ENCODE assay signal across 8 cellular contexts in genomic region chr15:31080618-31081017, GRCh38. TPM values are rescaled to one million over a fixed set of nuclear protein-coding genes. Genes with fewer than 3 reads are reported as not detected.
DNase-seq lines count a peak whose midpoint lies in the region; ATAC-seq and TF ChIP-seq lines count a peak whose summit lies in the region.

No MANE protein-coding gene starts in this region.

- H2BK120ac ChIP-seq in trophoblast cell (ENCODE audit: insufficient read depth, low read length, poor library complexity), result peak overlapping the region; percentile 10

- H3K79me2 ChIP-seq in trophoblast cell (ENCODE audit: control insufficient read depth, insufficient read depth, low read length, poor library complexity), result no peaks in the 10 kb centered on the region

- H3K23ac ChIP-seq in trophoblast cell (ENCODE audit: low read length), result no peak overlapping the region

- no peak overlapping the region for H3K4me3 ChIP-seq in trophoblast cell (ENCODE audit: low read depth, low read length)

- no peak overlapping the region for H4K12ac ChIP-seq in trophoblast cell (ENCODE audit: low read depth, low read length)

- no peaks in the 10 kb centered on the region for H3K36me3 ChIP-seq in trophoblast cell (ENCODE audit: control insufficient read depth in 1 of 2, insufficient read depth in 2 of 2, low read length in 2 of 2)

- H3K79me1 ChIP-seq in trophoblast cell (ENCODE audit: low read length), result no peaks in the 10 kb centered on the region

- no peaks in the 10 kb centered on the region for H3K27me3 ChIP-seq in trophoblast cell (ENCODE audit: insufficient read depth, low read length)

- peak overlapping the region; percentile 50 for H2AFZ ChIP-seq in trophoblast cell (ENCODE audit: insufficient read depth, low read length, poor library complexity)

- no peak for ATAC-seq in GM19035 (IDR thresholded peaks at IDR 0.05; ENCODE audit: unreplicated experiment)
- ATAC-seq in GM18907 (IDR thresholded peaks at IDR 0.05; ENCODE audit: unreplicated experiment), result no peak
- ATAC-seq in GM18505 (IDR thresholded peaks at IDR 0.05; ENCODE audit: unreplicated experiment), result no peak

- no CpG with 5 or more reads among the region's 26 CpGs for WGBS in trophoblast cell (ENCODE audit: extremely low coverage, insufficient coverage, insufficient read length)

- no peak overlapping the region for H3K14ac ChIP-seq in trophoblast cell (ENCODE audit: low read length)

- H3K27ac ChIP-seq in trophoblast cell (ENCODE audit: low read depth, low read length), result no peak overlapping the region

- H3K9ac ChIP-seq in trophoblast cell (ENCODE audit: low read length), result no peak overlapping the region

- no peak for TF ChIP-seq POLR2A in GM18505 (IDR thresholded peaks at IDR 0.05; ENCODE audit: borderline replicate concordance, extremely low read depth, insufficient read depth, insufficient read length)

- H4K91ac ChIP-seq in trophoblast cell (ENCODE audit: low read depth, low read length), result peak overlapping the region; percentile 58

- H3K4me1 ChIP-seq in trophoblast cell (ENCODE audit: control insufficient read depth in 1 of 2, insufficient read depth in 2 of 2, low read length in 2 of 2), result peaks cover 9 to 10% of the 10 kb centered on the region in 2 experiments

- no peak overlapping the region for H3K18ac ChIP-seq in trophoblast cell (ENCODE audit: low read length)

- no peak overlapping the region for H2BK5ac ChIP-seq in trophoblast cell (ENCODE audit: low read depth, low read length, poor library complexity)

- DNase-seq in Kasumi-1 (lab: John Stamatoyannopoulos, UW) (peak; percentile 1 to 2), foreskin melanocyte (peak; percentile 79), trophoblast cell (peak; percentile 58 to 60), DMS 273 treated with DMSO at 0.1 percent for 48 hours (lab: John Stamatoyannopoulos, UW) (no peak)
- DNase-seq in activated CD8-positive, alpha-beta memory T cell treated with anti-CD3 and anti-CD28 coated beads, Interleukin-2, amount 50 U/mL, for 4 hours, result peak; percentile 19

- H3K9me3 ChIP-seq in trophoblast cell (ENCODE audit: insufficient read depth, low read depth, low read length), result peaks cover 3% of the 10 kb centered on the region

- H2AK5ac ChIP-seq in trophoblast cell (ENCODE audit: low read length), result no peak overlapping the region

- no peak overlapping the region for H3K4ac ChIP-seq in trophoblast cell (ENCODE audit: low read depth, low read length)

- no peak overlapping the region for H4K8ac ChIP-seq in trophoblast cell (ENCODE audit: low read depth, low read length)

- peak overlapping the region; percentile 53 for H3K4me2 ChIP-seq in trophoblast cell (ENCODE audit: low read length)

- H2BK12ac ChIP-seq in trophoblast cell (ENCODE audit: low read length), result no peak overlapping the region

RNA-seq across cellular contexts. Expression of gene TRPM1, which starts 20.9 kb away (rescaled TPM):
- polyA plus RNA-seq in trophoblast cell (2013), result 0.03 and 0.04 TPM in 2 replicates
